ENCODE assay signal across 27 cellular contexts in the genomic region with DNA sequence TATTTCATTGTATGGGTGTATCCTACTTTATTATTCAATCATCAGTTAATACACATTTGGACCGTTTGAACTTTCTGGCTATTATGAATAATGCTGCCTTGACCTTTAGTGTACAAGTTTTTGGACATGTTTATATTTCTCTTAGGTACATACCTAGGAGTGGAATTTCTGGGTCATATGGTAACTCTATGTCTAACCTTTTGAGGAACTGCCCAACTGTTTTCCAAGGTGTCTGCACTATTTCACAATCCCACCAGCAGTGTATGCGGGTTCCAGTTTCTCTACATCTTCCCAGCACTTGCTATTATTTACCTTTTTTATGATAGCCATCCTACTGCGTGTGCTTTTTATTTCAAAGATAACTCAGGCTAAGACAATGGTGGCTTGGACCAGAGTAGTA. TPM values are rescaled to one million over a fixed set of nuclear protein-coding genes. Genes with fewer than 3 reads are reported as not detected.
"Had no signal": no experiment of that assay in that cellular context is flagged by ENCODE, and none has a peak within 500 bp of the region (broad histone marks: within the 10 kb centered on the region; RNA-seq: fewer than 3 reads in every experiment).

No MANE protein-coding gene starts in this region.

- H3K79me2 ChIP-seq: parathyroid adenoma had no signal

- DNase-seq: naive B cell; naive thymus-derived CD8-positive, alpha-beta T cell; nephron progenitor cell; occipital lobe; ovary; posterior cingulate gyrus; psoas muscle; right cardiac atrium; spleen; stimulated activated CD4-positive, alpha-beta T cell treated with anti-CD3 and anti-CD28 coated beads, Interleukin-12 subunit alpha, Interleukin-12 subunit beta, amount 100 ng/mL, for 4 hours; stimulated activated CD4-positive, alpha-beta T cell treated with anti-CD3 and anti-CD28 coated beads, Interleukin-1b, Interleukin-23, amount 100 ng/mL, for 48 hours; stimulated activated CD4-positive, alpha-beta T cell treated with anti-CD3 and anti-CD28 coated beads, Interleukin-4, amount 100 ng/mL, for 24 hours; stimulated activated naive B cell treated with anti-CD40 and anti-IgM and Interleukin-4, amounts not matched to agents 10 μg/mL and 1 μg/mL and 100 μg/mL, for 72 hours; stimulated activated naive CD4-positive, alpha-beta T cell treated with Interleukin-2 at 50 U/mL for 16 hours; stomach; thyroid gland; upper lobe of right lung; uterus had no signal

- H3K9ac ChIP-seq: neural progenitor cell, parathyroid adenoma had no signal

- H3K4me2 ChIP-seq: neural progenitor cell, smooth muscle cell had no signal

- H3K4me3 ChIP-seq: neural progenitor cell, ovary, psoas muscle, skin epidermis, smooth muscle cell, spleen, stomach, thoracic aorta, thyroid gland, tibial nerve, upper lobe of right lung, uterus had no signal

- H3K27me3 ChIP-seq: neural progenitor cell, ovary, spleen, stomach, thyroid gland, tibial nerve, upper lobe of right lung, uterus had no signal

- ATAC-seq: naive thymus-derived CD8-positive, alpha-beta T cell; natural killer cell treated with Interleukin-12 subunit alpha and Interleukin-12 subunit beta and Interleukin-15 and Interleukin-18, amount 100 ng/mL, for 72 hours; psoas muscle; right cardiac atrium; sciatic nerve; stimulated activated effector memory CD8-positive, alpha-beta T cell treated with anti-CD3 and anti-CD28 coated beads, Interleukin-12 subunit alpha, Interleukin-12 subunit beta, amount 100 ng/mL, for 72 hours; stimulated activated naive B cell treated with anti-CD40 and anti-IgM and Interleukin-4, amounts not matched to agents 10 μg/mL and 1 μg/mL and 100 μg/mL, for 72 hours; upper lobe of right lung had no signal

- H2AFZ ChIP-seq: neural progenitor cell, parathyroid adenoma had no signal

- H3K4me1 ChIP-seq: neural progenitor cell, parathyroid adenoma, psoas muscle, spleen, stomach, thyroid gland, tibial nerve, upper lobe of right lung, uterus had no signal

- H3K36me3 ChIP-seq: ovary, spleen, thoracic aorta, thyroid gland, upper lobe of right lung, uterus had no signal

- H3K27ac ChIP-seq: neural progenitor cell, ovary, parathyroid adenoma, psoas muscle, skin epidermis, spleen, stomach, thoracic aorta, thyroid gland, tibial nerve, upper lobe of right lung, uterus had no signal

- H3K9me3 ChIP-seq: ovary, psoas muscle, thyroid gland, upper lobe of right lung, uterus had no signal

RNA-seq across cellular contexts. Expression of gene SLC13A3, which starts 14.3 kb away (rescaled TPM):
- polyA plus RNA-seq: naive thymus-derived CD8-positive, alpha-beta T cell had no signal

RNA-seq across cellular contexts. Expression of gene SLC2A10, which starts 43.8 kb away (rescaled TPM):
- polyA plus RNA-seq: naive thymus-derived CD8-positive, alpha-beta T cell had no signal
